ENCODE assay signal across 8 cellular contexts in genomic region chr22:24602847-24603769, GRCh38. TPM values are rescaled to one million over a fixed set of nuclear protein-coding genes. Genes with fewer than 3 reads are reported as not detected.
DNase-seq lines count a peak whose midpoint lies in the region; ATAC-seq, FAIRE-seq and TF ChIP-seq lines count a peak whose summit lies in the region.
"Not testable (repeated sequence)": the region's sequence is repeated elsewhere in the genome, so short reads cannot be mapped to it uniquely, and the experiment has no call there.

GGT1 (plus strand) TSS chr22:24603193; CDS start chr22:24611082, 7,889 bp downstream.

- H3K36me3 Mint-ChIP-seq in CD8-positive, alpha-beta T cell; activated CD8-positive, alpha-beta T cell treated with anti-CD3 and anti-CD28 coated beads, Interleukin-2, amount 10 ng/mL, durations not matched to agents 7 days and 5 days (ENCODE audit: low read depth); nephron progenitor cell (ENCODE audit: low read depth): not testable (repeated sequence)

- peaks cover 22% of the 10 kb centered on the region for H3K4me1 Mint-ChIP-seq in CD8-positive, alpha-beta T cell (ENCODE audit: low read depth)
- peaks cover 57% of the 10 kb centered on the region for H3K4me1 Mint-ChIP-seq in activated CD8-positive, alpha-beta T cell treated with anti-CD3 and anti-CD28 coated beads, Interleukin-2, amount 10 ng/mL, durations not matched to agents 7 days and 5 days (ENCODE audit: low read depth)
- peaks cover 19% of the 10 kb centered on the region for H3K4me1 Mint-ChIP-seq in nephron progenitor cell

- BruUV-seq in Panc1 (replicated peaks; lab: Mats Ljungman, UMichigan): not testable (repeated sequence)

- TF ChIP-seq POLR2A in tibial nerve (IDR thresholded peaks at IDR 0.05): not testable (repeated sequence)

- TF ChIP-seq CTCF in CD8-positive, alpha-beta T cell (IDR thresholded peaks at IDR 0.05); Panc1 (IDR thresholded peaks at IDR 0.05); choroid plexus epithelial cell (conservative IDR thresholded peaks at IDR 0.05; ENCODE audit: low read depth, low read length); kidney (IDR thresholded peaks at IDR 0.05; ENCODE audit: borderline replicate concordance, extremely low read depth, insufficient read depth); nephron progenitor cell (IDR thresholded peaks at IDR 0.05); tibial nerve (IDR thresholded peaks at IDR 0.05): not testable (repeated sequence)

- intact Hi-C loops in CD8-positive, alpha-beta T cell (cut with DNase I, micrococcal nuclease); Panc1 (cut with micrococcal nuclease; ENCODE audit: unreplicated experiment); kidney (cut with DNase I): not testable (repeated sequence)

- H3K27ac ChIP-seq in CD8-positive, alpha-beta T cell (ENCODE audit: low read depth, low read length); Panc1 (ENCODE audit: low read length): not testable (repeated sequence)
- H3K27ac ChIP-seq in HUES48 (ENCODE audit: low read depth, low read length) (peak within 1 kb of the TSS; percentile 72), kidney (ENCODE audit: low read depth in 2 of 2, low read length in 2 of 2) (peak within 1 kb of the TSS; percentile 50 to 64), tibial nerve (peak within 1 kb of the TSS in 1 of 4 donors; percentile 64)

- CTCF ChIA-PET in CD8-positive, alpha-beta T cell (lab: Charles Lee); Panc1 (lab: Charles Lee); activated CD8-positive, alpha-beta T cell treated with anti-CD3 and anti-CD28 coated beads, Interleukin-2, amount 10 ng/mL, durations not matched to agents 7 days and 5 days (lab: Charles Lee): not testable (repeated sequence)

- not testable (repeated sequence) for H3K27me3 Mint-ChIP-seq in CD8-positive, alpha-beta T cell (ENCODE audit: low read depth); activated CD8-positive, alpha-beta T cell treated with anti-CD3 and anti-CD28 coated beads, Interleukin-2, amount 10 ng/mL, durations not matched to agents 7 days and 5 days (ENCODE audit: low read depth); nephron progenitor cell (ENCODE audit: low read depth, poor library complexity)

- POLR2A ChIA-PET in CD8-positive, alpha-beta T cell (lab: Charles Lee); Panc1 (lab: Charles Lee); activated CD8-positive, alpha-beta T cell treated with anti-CD3 and anti-CD28 coated beads, Interleukin-2, amount 10 ng/mL, durations not matched to agents 7 days and 5 days (lab: Charles Lee): not testable (repeated sequence)

- H3K27ac Mint-ChIP-seq in CD8-positive, alpha-beta T cell: peak within 1 kb of the TSS; percentile 80
- H3K27ac Mint-ChIP-seq in activated CD8-positive, alpha-beta T cell treated with anti-CD3 and anti-CD28 coated beads, Interleukin-2, amount 10 ng/mL, durations not matched to agents 7 days and 5 days: peak within 1 kb of the TSS; percentile 82
- peak within 1 kb of the TSS; percentile 29 for H3K27ac Mint-ChIP-seq in nephron progenitor cell

- TF ChIP-seq EP300 in tibial nerve (IDR thresholded peaks at IDR 0.05): not testable (repeated sequence)

- not testable (repeated sequence) for H3K9me3 Mint-ChIP-seq in CD8-positive, alpha-beta T cell; activated CD8-positive, alpha-beta T cell treated with anti-CD3 and anti-CD28 coated beads, Interleukin-2, amount 10 ng/mL, durations not matched to agents 7 days and 5 days (ENCODE audit: insufficient read depth); nephron progenitor cell

- not testable (repeated sequence) for H3K4me3 ChIP-seq in CD8-positive, alpha-beta T cell (ENCODE audit: low read depth, low read length); choroid plexus epithelial cell (ENCODE audit: low read depth, low read length)
- H3K4me3 ChIP-seq in HUES48 (ENCODE audit: low read depth, low read length): peak within 1 kb of the TSS; percentile 46; the same call in 1 of the 2 replicates
- peak within 1 kb of the TSS in 1 of 2 experiments; percentile 23; a peak in 1 of 4 replicates for H3K4me3 ChIP-seq in Panc1 (ENCODE audit: low read depth in 2 of 2, low read length in 2 of 2)
- H3K4me3 ChIP-seq in kidney (ENCODE audit: low read length in 2 of 2): peak within 1 kb of the TSS; percentile 56 to 58
- H3K4me3 ChIP-seq in tibial nerve: peak within 1 kb of the TSS in 1 of 4 donors; percentile 20

- not testable (repeated sequence) for DNase-seq in CD8-positive, alpha-beta T cell; Panc1 (ENCODE audit: low read depth, low spot score); activated CD8-positive, alpha-beta T cell treated with anti-CD3 and anti-CD28 coated beads, Interleukin-2, amount 10 ng/mL, durations not matched to agents 7 days and 5 days; tibial nerve (ENCODE audit: low spot score in 2 of 2)
- DNase-seq in choroid plexus epithelial cell (ENCODE audit: low read depth): peak; percentile 64
- DNase-seq in kidney: peak; percentile 78
- peak; percentile 34 for DNase-seq in nephron progenitor cell

- 52 to 56% methylated on average over 6 to 15 of the region's 22 CpGs for WGBS in tibial nerve, 2 donors

- ATAC-seq in CD8-positive, alpha-beta T cell: not testable (repeated sequence)
- ATAC-seq in Panc1: peak; percentile 4; the same call in 1 of the 2 replicates
- peak; percentile 8 for ATAC-seq in activated CD8-positive, alpha-beta T cell treated with anti-CD3 and anti-CD28 coated beads, Interleukin-2, amount 10 ng/mL, durations not matched to agents 7 days and 5 days

- in situ Hi-C loops in Panc1 (cut with HindIII; ENCODE audit: low pct_unique_long_range_greater_than_20kb, low sequenced_read_pairs): not testable (repeated sequence)

- H3K9me3 ChIP-seq in CD8-positive, alpha-beta T cell (ENCODE audit: low read length); HUES48 (ENCODE audit: control insufficient read depth, insufficient read depth, low read length); Panc1 (ENCODE audit: control insufficient read depth, insufficient read depth, low read depth, low read length); kidney (ENCODE audit: control insufficient read depth in 1 of 2, low read length in 2 of 2); tibial nerve: not testable (repeated sequence)

- H3K4me1 ChIP-seq in CD8-positive, alpha-beta T cell (ENCODE audit: insufficient read depth, low read length): peaks cover 14% of the 10 kb centered on the region
- H3K4me1 ChIP-seq in HUES48 (ENCODE audit: control insufficient read depth, insufficient read depth, low read length); Panc1 (ENCODE audit: control insufficient read depth, insufficient read depth, low read length): not testable (repeated sequence)
- H3K4me1 ChIP-seq in kidney (ENCODE audit: control insufficient read depth in 1 of 2, insufficient read depth in 1 of 2, low read depth in 1 of 2, low read length in 2 of 2) (peaks cover 7 to 20% of the 10 kb centered on the region in 2 donors), tibial nerve (peaks cover 0 to 21% (median 2%) of the 10 kb centered on the region in 4 donors)

- not testable (repeated sequence) for H3K9ac ChIP-seq in HUES48 (ENCODE audit: low read depth, low read length)
- H3K9ac ChIP-seq in kidney (ENCODE audit: low read length in 2 of 2): peak within 1 kb of the TSS in 1 of 2 donors; percentile 26

- H3K36me3 ChIP-seq in CD8-positive, alpha-beta T cell (ENCODE audit: insufficient read depth, low read length); HUES48 (ENCODE audit: control insufficient read depth, insufficient read depth, low read length); Panc1 (ENCODE audit: control insufficient read depth, insufficient read depth, low read length); kidney (ENCODE audit: control insufficient read depth in 1 of 2, insufficient read depth in 2 of 2, low read length in 2 of 2); tibial nerve: not testable (repeated sequence)

- H3K4me3 Mint-ChIP-seq in CD8-positive, alpha-beta T cell: peak within 1 kb of the TSS; percentile 36
- H3K4me3 Mint-ChIP-seq in activated CD8-positive, alpha-beta T cell treated with anti-CD3 and anti-CD28 coated beads, Interleukin-2, amount 10 ng/mL, durations not matched to agents 7 days and 5 days: peak within 1 kb of the TSS; percentile 67
- H3K4me3 Mint-ChIP-seq in nephron progenitor cell: peak within 1 kb of the TSS; percentile 70

- FAIRE-seq in kidney (lab: Jason Lieb, UNC): not testable (repeated sequence)

- not testable (repeated sequence) for H3K27me3 ChIP-seq in CD8-positive, alpha-beta T cell (ENCODE audit: insufficient read depth, low read length); HUES48 (ENCODE audit: control insufficient read depth, insufficient read depth, low read length); Panc1 (ENCODE audit: control insufficient read depth, insufficient read depth, low read length); tibial nerve

RNA-seq across cellular contexts. Expression of gene GGT1, which starts in this region (rescaled TPM):
- 1 to 10 TPM; 5.9 to 6.5 TPM for total RNA-seq in CD8-positive, alpha-beta T cell
- total RNA-seq in Panc1 (2021; ENCODE audit: unreplicated experiment) (2.6 TPM), kidney (169 TPM), tibial nerve (10 to 100 TPM in 3 of 4 donors, 1 to 10 TPM in 1; 5.9 to 16.9 (median 15.8) TPM)
- 5.5 TPM for polyA plus RNA-seq in Panc1 (2012; ENCODE audit: insufficient read length)
- total RNA-seq in activated CD8-positive, alpha-beta T cell treated with anti-CD3 and anti-CD28 coated beads, Interleukin-2, amount 10 ng/mL, durations not matched to agents 7 days and 5 days: 10 to 100 TPM; 20.0 to 23.6 TPM
- 153 TPM for polyA plus RNA-seq in kidney (ENCODE audit: insufficient read depth, low read depth, low replicate concordance)

Comparison
In these comparisons a context has a peak if more than half of its experiments do, and no peak if none do; other contexts are left out.
1. H3K27ac Mint-ChIP-seq: peak in every context shown above with its lines; median percentile 82 in activated CD8-positive, alpha-beta T cell treated with anti-CD3 and anti-CD28 coated beads, Interleukin-2, amount 10 ng/mL, durations not matched to agents 7 days and 5 days; 80 in CD8-positive, alpha-beta T cell; 29 in nephron progenitor cell.